ENCODE assay signal across 28 cellular contexts in genomic region chr9:115333671-115334070, GRCh38.
DNase-seq lines count a peak whose midpoint lies in the region; ATAC-seq, FAIRE-seq and TF ChIP-seq lines count a peak whose summit lies in the region.
"Had no signal": no experiment of that assay in that cellular context is flagged by ENCODE, and none has a peak within 500 bp of the region (broad histone marks: within the 10 kb centered on the region; RNA-seq: fewer than 3 reads in every experiment).

No MANE protein-coding gene starts in this region.

- no peaks in the 10 kb centered on the region for H3K36me3 ChIP-seq in bronchial epithelial cell (ENCODE audit: control insufficient read depth, insufficient read depth, low read length)
- H3K36me3 ChIP-seq: BE2C, Peyer's patch, SJCRH30 had no signal

- FAIRE-seq in RCC 7860 (lab: Jason Lieb, UNC): no peak
- no peak for FAIRE-seq in bronchial epithelial cell (lab: Jason Lieb, UNC)
- FAIRE-seq: GM12878, HTR-8/SVneo, K562 had no signal

- H3K36me3 Mint-ChIP-seq in stimulated activated memory B cell treated with anti-CD40 and anti-IgM and Interleukin-4, amounts not matched to agents 10 μg/mL and 1 μg/mL and 100 μg/mL, for 72 hours: no peaks in the 10 kb centered on the region
- H3K36me3 Mint-ChIP-seq: CD14-positive monocyte had no signal

- H3K27me3 Mint-ChIP-seq in stimulated activated memory B cell treated with anti-CD40 and anti-IgM and Interleukin-4, amounts not matched to agents 10 μg/mL and 1 μg/mL and 100 μg/mL, for 72 hours: no peaks in the 10 kb centered on the region

- H3K4me3 Mint-ChIP-seq in stimulated activated memory B cell treated with anti-CD40 and anti-IgM and Interleukin-4, amounts not matched to agents 10 μg/mL and 1 μg/mL and 100 μg/mL, for 72 hours: no peak overlapping the region
- H3K4me3 Mint-ChIP-seq: CD14-positive monocyte, GM23338, H9, T-helper 17 cell had no signal

- ATAC-seq in stimulated activated memory B cell treated with anti-CD40 and anti-IgM and Interleukin-4, amounts not matched to agents 10 μg/mL and 1 μg/mL and 100 μg/mL, for 72 hours: peak; percentile 7
- ATAC-seq: GM12878, GM23338, K562, Right ventricle myocardium inferior, SK-N-SH treated with all-trans-retinoic acid at 6 μM for 48 hours, T-helper 17 cell had no signal

- no peaks in the 10 kb centered on the region for H3K9me3 Mint-ChIP-seq in stimulated activated memory B cell treated with anti-CD40 and anti-IgM and Interleukin-4, amounts not matched to agents 10 μg/mL and 1 μg/mL and 100 μg/mL, for 72 hours

- peak; percentile 64 for DNase-seq in HT1080 (ENCODE audit: low read depth)
- peak; percentile 24 for DNase-seq in RCC 7860 (ENCODE audit: low spot score)
- peak; percentile 61 for DNase-seq in bronchial epithelial cell (ENCODE audit: low read depth)
- DNase-seq in NCI-H2227 treated with DMSO at 0.1 percent for 48 hours (lab: John Stamatoyannopoulos, UW): no peak
- no peak for DNase-seq in stimulated activated naive CD4-positive, alpha-beta T cell treated with Interleukin-2 at 50 U/mL for 16 hours (lab: John Stamatoyannopoulos, UW)
- DNase-seq in ecto neural progenitor cell (ENCODE audit: low spot score): no peak
- DNase-seq: BE2C, DMS153, GDM1, H9, Kasumi-1, NCI-H1092, NCI-H1436 treated with DMSO at 0.1 percent for 48 hours, NCI-H187 treated with DMSO at 0.1 percent for 48 hours, NCI-H2107, NCI-H446 treated with DMSO at 0.1 percent for 48 hours, NCI-H526, Peyer's patch, SJCRH30, T-helper 17 cell had no signal

- no peak overlapping the region for H3K4me3 ChIP-seq in bronchial epithelial cell (ENCODE audit: low read depth, low read length)
- H3K4me3 ChIP-seq: GM12878, GM23338, K562, Peyer's patch, SJCRH30 had no signal

- no peak overlapping the region for H3K27ac Mint-ChIP-seq in stimulated activated memory B cell treated with anti-CD40 and anti-IgM and Interleukin-4, amounts not matched to agents 10 μg/mL and 1 μg/mL and 100 μg/mL, for 72 hours
- H3K27ac Mint-ChIP-seq: CD14-positive monocyte, GM23338, H9, T-helper 17 cell had no signal

- no peaks in the 10 kb centered on the region for H3K4me1 Mint-ChIP-seq in stimulated activated memory B cell treated with anti-CD40 and anti-IgM and Interleukin-4, amounts not matched to agents 10 μg/mL and 1 μg/mL and 100 μg/mL, for 72 hours
- H3K4me1 Mint-ChIP-seq: CD14-positive monocyte, GM23338, H9, T-helper 17 cell had no signal

- H3K27me3 ChIP-seq in bronchial epithelial cell (ENCODE audit: control insufficient read depth, insufficient read depth, low read length): no peaks in the 10 kb centered on the region
- H3K27me3 ChIP-seq: BE2C, Peyer's patch, SJCRH30 had no signal

- no peak for TF ChIP-seq CTCF in bronchial epithelial cell (IDR thresholded peaks at IDR 0.05; ENCODE audit: insufficient read depth, low read length, severe bottlenecking)

Comparison
In these comparisons a context has a peak if more than half of its experiments do, and no peak if none do; other contexts are left out.
1. DNase-seq: peak in HT1080 (single experiment), RCC 7860 (single experiment) and bronchial epithelial cell (single experiment); none in NCI-H2227 treated with DMSO at 0.1 percent for 48 hours (single experiment), stimulated activated naive CD4-positive, alpha-beta T cell treated with Interleukin-2 at 50 U/mL for 16 hours (single experiment) and ecto neural progenitor cell (single experiment).